10 cellular contexts compared by ENCODE assay signal in the genomic region with DNA sequence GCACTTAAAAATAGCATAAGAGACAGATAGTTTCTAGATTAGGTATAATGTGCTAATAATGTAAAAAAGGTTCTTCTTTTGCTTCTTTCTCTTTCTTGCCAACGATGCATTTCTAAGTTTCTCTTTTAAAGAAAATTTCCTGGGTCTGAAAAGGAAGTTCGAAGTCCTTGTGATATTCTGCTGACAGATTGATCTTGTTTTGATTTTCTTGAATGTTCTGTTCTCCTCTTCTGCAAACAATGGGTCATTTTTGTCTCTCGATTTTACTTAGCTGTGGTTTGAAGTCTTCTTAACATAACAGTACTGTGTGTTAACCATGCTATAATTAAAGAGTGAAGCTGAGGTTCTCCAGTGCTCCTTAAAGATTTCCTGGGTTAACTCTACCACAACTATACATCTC.
DNase-seq lines count a peak whose midpoint lies in the region; ATAC-seq and TF ChIP-seq lines count a peak whose summit lies in the region.
"Had no signal": no experiment of that assay in that cellular context is flagged by ENCODE, and none has a peak within 500 bp of the region (broad histone marks: within the 10 kb centered on the region; RNA-seq: fewer than 3 reads in every experiment).

No MANE protein-coding gene starts in this region.

- no peaks in the 10 kb centered on the region for H3K9me2 ChIP-seq in Karpas-422 (replicated peaks; ENCODE audit: insufficient read depth, low read length)

- peaks cover 47% of the 10 kb centered on the region for H3K36me3 Mint-ChIP-seq in nephron progenitor cell (ENCODE audit: low read depth)

- H4K20me1 ChIP-seq in Karpas-422 (ENCODE audit: insufficient read depth, low read depth, low read length), result no peaks in the 10 kb centered on the region

- H3K4me2 ChIP-seq in Karpas-422 (ENCODE audit: low read depth, low read length, poor library complexity, severe bottlenecking), result peak overlapping the region; percentile 36

- ATAC-seq in GM18870 (IDR thresholded peaks at IDR 0.05; ENCODE audit: unreplicated experiment) (peak; percentile 92), HG02571 (IDR thresholded peaks at IDR 0.05; ENCODE audit: unreplicated experiment) (peak; percentile 71)

- no peak for TF ChIP-seq CTCF in nephron progenitor cell (IDR thresholded peaks at IDR 0.05)

- H2AFZ ChIP-seq in Karpas-422 (ENCODE audit: low read length), result no peak overlapping the region

- H3K79me2 ChIP-seq in Karpas-422 (ENCODE audit: low read length), result no peaks in the 10 kb centered on the region

- H3K27me3 Mint-ChIP-seq in nephron progenitor cell (ENCODE audit: low read depth, poor library complexity), result no peaks in the 10 kb centered on the region

- peaks cover 18% of the 10 kb centered on the region for H3K9me3 Mint-ChIP-seq in nephron progenitor cell

- H3K4me3 Mint-ChIP-seq in nephron progenitor cell, result no peak overlapping the region

- no peaks in the 10 kb centered on the region for H3K9me3 ChIP-seq in Karpas-422 (ENCODE audit: low read length)

- H3K36me3 ChIP-seq in Karpas-422 (ENCODE audit: insufficient read depth, low read length), result no peaks in the 10 kb centered on the region

- H3K27ac Mint-ChIP-seq in nephron progenitor cell, result peak overlapping the region; percentile 3

- H3K4me3 ChIP-seq in Karpas-422 (ENCODE audit: low read length), result no peak overlapping the region

- H3K27me3 ChIP-seq in Karpas-422 (ENCODE audit: low read length), result no peaks in the 10 kb centered on the region

- H3K27ac ChIP-seq in Karpas-422 (ENCODE audit: low read length), result peak overlapping the region; percentile 48

- no peak overlapping the region for H3K9ac ChIP-seq in Karpas-422 (ENCODE audit: low read length)

- H3K4me1 Mint-ChIP-seq in nephron progenitor cell, result no peaks in the 10 kb centered on the region

- peaks cover 28% of the 10 kb centered on the region for H3K4me1 ChIP-seq in Karpas-422 (ENCODE audit: low read length)

- DNase-seq in Karpas-422 (peak; percentile 56), nephron progenitor cell (no peak), NCI-H2196 treated with DMSO at 0.1 percent for 48 hours (lab: John Stamatoyannopoulos, UW; ENCODE audit: unreplicated experiment) (no peak), OCI-M1 (lab: John Stamatoyannopoulos, UW) (no peak)
- no peak for DNase-seq in stimulated activated CD8-positive, alpha-beta memory T cell treated with anti-CD3 and anti-CD28 coated beads, Interleukin-4, amount 100 ng/mL, for 48 hours
- DNase-seq in activated CD8-positive, alpha-beta memory T cell treated with anti-CD3 and anti-CD28 coated beads, Interleukin-2, amount 50 U/mL, for 4 hours, result no peak
- DNase-seq: NCI-H2171 treated with DMSO at 0.1 percent for 48 hours, occipital lobe had no signal
